9 cellular contexts compared by ENCODE assay signal in genomic region chr11:35082322-35083180, GRCh38. TPM values are rescaled to one million over a fixed set of nuclear protein-coding genes. Genes with fewer than 3 reads are reported as not detected.
DNase-seq lines count a peak whose midpoint lies in the region; ATAC-seq and TF ChIP-seq lines count a peak whose summit lies in the region.
"Had no signal": no experiment of that assay in that cellular context is flagged by ENCODE, and none has a peak within 500 bp of the region (broad histone marks: within the 10 kb centered on the region; RNA-seq: fewer than 3 reads in every experiment).

No MANE protein-coding gene starts in this region.

- intact Hi-C loops in esophagus squamous epithelium (cut with DNase I) = loop anchor here (10.0 kb wide), 1 partner anchor 62 kb away; no protein-coding TSS in a partner anchor
- intact Hi-C loops in transverse colon (cut with DNase I; ENCODE audit: low total_unique reads) = no loop called here

- H3K27me3 ChIP-seq in esophagus squamous epithelium (no peaks in the 10 kb centered on the region), transverse colon (no peaks in the 10 kb centered on the region)
- H3K27me3 ChIP-seq: ovary had no signal

- TF ChIP-seq POLR2A in NB4 (IDR thresholded peaks at IDR 0.05; ENCODE audit: extremely low read depth, insufficient read length) (no peak), esophagus squamous epithelium (IDR thresholded peaks at IDR 0.05) (peak in 1 of 4 donors; percentile 42), transverse colon (IDR thresholded peaks at IDR 0.05) (no peak)

- H3K9me3 ChIP-seq in esophagus squamous epithelium = no peaks in the 10 kb centered on the region
- H3K9me3 ChIP-seq in transverse colon = no peaks in the 10 kb centered on the region
- H3K9me3 ChIP-seq: ovary had no signal

- peaks cover 25 to 79% (median 37%) of the 10 kb centered on the region in 3 donors for H3K4me1 ChIP-seq in esophagus squamous epithelium
- peaks cover 15 to 27% (median 22%) of the 10 kb centered on the region in 4 donors for H3K4me1 ChIP-seq in transverse colon

- peak; percentile 83 for ATAC-seq in GM18498 (IDR thresholded peaks at IDR 0.05; ENCODE audit: unreplicated experiment)
- ATAC-seq in HG02623 (IDR thresholded peaks at IDR 0.05; ENCODE audit: unreplicated experiment) = peak; percentile 78
- peak; percentile 90 for ATAC-seq in omental fat pad (ENCODE audit: low FRiP score)

- WGBS in esophagus squamous epithelium, 2 donors = 16 to 29% methylated on average over 7 to 11 of the region's 15 CpGs
- WGBS in transverse colon (ENCODE audit: low coverage in 1 of 2), 2 donors = 62 to 79% methylated on average over 4 to 14 of the region's 15 CpGs

- DNase-seq in NB4 (ENCODE audit: low read depth) (peak; percentile 93), esophagus squamous epithelium (lab: John Stamatoyannopoulos, UW) (peak; percentile 33), omental fat pad (ENCODE audit: low spot score) (peak; percentile 32), transverse colon (peak; percentile 72), COLO829 (ENCODE audit: low spot score) (no peak)
- peak; percentile 84 for DNase-seq in activated CD8-positive, alpha-beta memory T cell treated with anti-CD3 and anti-CD28 coated beads, Interleukin-2, amount 50 U/mL, for 48 hours

- in situ Hi-C loops in transverse colon (cut with MboI; ENCODE audit: low pct_ligation_motif_present in 1 of 4, low pct_unique_long_range_greater_than_20kb in 1 of 4, low sequenced_read_pairs in 3 of 4) = no loop called here

- TF ChIP-seq CTCF in NB4 (IDR thresholded peaks at IDR 0.05; ENCODE audit: low read depth, low read length) (no peak), esophagus squamous epithelium (IDR thresholded peaks at IDR 0.05) (no peak), omental fat pad (IDR thresholded peaks at IDR 0.05) (no peak), transverse colon (IDR thresholded peaks at IDR 0.05) (no peak)

- H3K4me3 ChIP-seq in NB4 (ENCODE audit: low read depth, low read length) (no peak overlapping the region), esophagus squamous epithelium (peak overlapping the region in 2 of 4 donors; percentile 11 to 17), transverse colon (no peak overlapping the region)
- H3K4me3 ChIP-seq: ovary had no signal

- H3K36me3 ChIP-seq in esophagus squamous epithelium = no peaks in the 10 kb centered on the region
- H3K36me3 ChIP-seq in transverse colon = no peaks in the 10 kb centered on the region
- H3K36me3 ChIP-seq: ovary had no signal

- no peak for TF ChIP-seq EP300 in transverse colon (IDR thresholded peaks at IDR 0.05; ENCODE audit: low read depth)

- H3K27ac ChIP-seq in esophagus squamous epithelium (peak overlapping the region; percentile 79 to 90 (median 82)), transverse colon (peak overlapping the region; percentile 63 to 77 (median 72))
- H3K27ac ChIP-seq: ovary had no signal

RNA-seq across cellular contexts. Expression of gene CD44, which starts 56.4 kb away (rescaled TPM):
- total RNA-seq in esophagus squamous epithelium (100 to 1,000 TPM; 418 to 565 (median 463) TPM), omental fat pad (100 to 1,000 TPM in 3 of 4 donors, 10 to 100 TPM in 1; 92.7 to 627 (median 158) TPM), transverse colon (100 to 1,000 TPM in 3 of 4 donors, 10 to 100 TPM in 1; 56.3 to 182 (median 114) TPM)
